ENCODE assay signal across 8 cellular contexts in genomic region chr22:38272373-38273134, GRCh38. TPM values are rescaled to one million over a fixed set of nuclear protein-coding genes. Genes with fewer than 3 reads are reported as not detected.
DNase-seq lines count a peak whose midpoint lies in the region; ATAC-seq and TF ChIP-seq lines count a peak whose summit lies in the region.

TMEM184B (minus strand) TSS chr22:38273010; CDS start chr22:38247961, 25,049 bp downstream.

- H3K4me3 ChIP-seq in BLaER1 treated with 17β-estradiol and CSF1 and Interleukin-3, amounts not matched to agents 10 nM and 100 nM: peak within 1 kb of the TSS; percentile 84 to 99 (median 97)
- H3K4me3 ChIP-seq in cardiac muscle cell (peak within 1 kb of the TSS; percentile 99), trophoblast cell (ENCODE audit: low read depth, low read length) (peak within 1 kb of the TSS; percentile 97), thyroid gland (replicated peaks in 1 of 3) (peak within 1 kb of the TSS; percentile 95 to 99 (median 97))

- H3K4me1 Mint-ChIP-seq in IgD-negative memory B cell: peaks cover 26 to 30% (median 29%) of the 10 kb centered on the region in 3 donors

- peak within 1 kb of the TSS; percentile 84 for H4K91ac ChIP-seq in trophoblast cell (ENCODE audit: low read depth, low read length)

- H3K27ac Mint-ChIP-seq in IgD-negative memory B cell: peak within 1 kb of the TSS; percentile 91 to 98 (median 93)

- H4K12ac ChIP-seq in trophoblast cell (ENCODE audit: low read depth, low read length): peak within 1 kb of the TSS; percentile 71

- peak within 1 kb of the TSS; percentile 93 to 99 (median 96) for H3K4me3 Mint-ChIP-seq in IgD-negative memory B cell

- H3K4me2 ChIP-seq in BLaER1 treated with 17β-estradiol and CSF1 and Interleukin-3, amounts not matched to agents 10 nM and 100 nM: peak within 1 kb of the TSS; percentile 89 to 100 (median 98)
- H3K4me2 ChIP-seq in trophoblast cell (ENCODE audit: low read length): peak within 1 kb of the TSS; percentile 80

- H3K27me3 ChIP-seq in BLaER1 treated with 17β-estradiol and CSF1 and Interleukin-3, amounts not matched to agents 10 nM and 100 nM: no peaks in the 10 kb centered on the region
- H3K27me3 ChIP-seq in cardiac muscle cell (no peaks in the 10 kb centered on the region), trophoblast cell (ENCODE audit: insufficient read depth, low read length) (no peaks in the 10 kb centered on the region), thyroid gland (no peaks in the 10 kb centered on the region)

- peak within 1 kb of the TSS; percentile 77 for H2AK5ac ChIP-seq in trophoblast cell (ENCODE audit: low read length)

- peaks cover 12% of the 10 kb centered on the region for H3K79me1 ChIP-seq in trophoblast cell (ENCODE audit: low read length)

- peaks cover 47 to 75% (median 67%) of the 10 kb centered on the region in 10 experiments for H3K4me1 ChIP-seq in BLaER1 treated with 17β-estradiol and CSF1 and Interleukin-3, amounts not matched to agents 10 nM and 100 nM
- peaks cover 19% of the 10 kb centered on the region for H3K4me1 ChIP-seq in cardiac muscle cell (ENCODE audit: low read depth)
- peaks cover 23 to 36% of the 10 kb centered on the region in 2 experiments for H3K4me1 ChIP-seq in trophoblast cell (ENCODE audit: control insufficient read depth in 1 of 2, insufficient read depth in 2 of 2, low read length in 2 of 2)
- peaks cover 48 to 56% of the 10 kb centered on the region in 2 donors for H3K4me1 ChIP-seq in thyroid gland

- peaks cover 25% of the 10 kb centered on the region for H3K79me2 ChIP-seq in trophoblast cell (ENCODE audit: control insufficient read depth, insufficient read depth, low read length, poor library complexity)

- peak; percentile 50 for DNase-seq in SW480 (ENCODE audit: low spot score)
- DNase-seq in activated naive CD8-positive, alpha-beta T cell treated with anti-CD3 and anti-CD28 coated beads, Interleukin-2, amount 50 U/mL, for 16 hours (ENCODE audit: low read depth, low spot score): peak; percentile 58
- DNase-seq in cardiac muscle cell (ENCODE audit: low read depth in 1 of 2, low spot score in 1 of 2): peak; percentile 78 to 87
- DNase-seq in trophoblast cell: peak; percentile 67 to 86
- DNase-seq in thyroid gland: peak; percentile 75 to 77

- intact Hi-C loops in thyroid gland (cut with DNase I): loop anchor here (5.0 kb wide), 1 partner anchor 45 kb away; the partner anchor contains the start of gene CSNK1E

- H3K9ac ChIP-seq in BLaER1 treated with 17β-estradiol and CSF1 and Interleukin-3, amounts not matched to agents 10 nM and 100 nM: peak within 1 kb of the TSS; percentile 85 to 95 (median 93)
- H3K9ac ChIP-seq in trophoblast cell (ENCODE audit: low read length): peak within 1 kb of the TSS; percentile 88

- peak within 1 kb of the TSS; percentile 89 for H3K14ac ChIP-seq in trophoblast cell (ENCODE audit: low read length)

- peak within 1 kb of the TSS; percentile 77 for H3K18ac ChIP-seq in trophoblast cell (ENCODE audit: low read length)

- TF ChIP-seq CTCF in cardiac muscle cell (IDR thresholded peaks at IDR 0.05; ENCODE audit: low read depth, low read length) (no peak), thyroid gland (IDR thresholded peaks at IDR 0.05) (no peak)

- peak within 1 kb of the TSS; percentile 77 for H3K4ac ChIP-seq in trophoblast cell (ENCODE audit: low read depth, low read length)

- H4K8ac ChIP-seq in trophoblast cell (ENCODE audit: low read depth, low read length): peak within 1 kb of the TSS; percentile 79

- H2AFZ ChIP-seq in trophoblast cell (ENCODE audit: insufficient read depth, low read length, poor library complexity): peak within 1 kb of the TSS; percentile 95

- WGBS in trophoblast cell (ENCODE audit: extremely low coverage, insufficient coverage, insufficient read length): no CpG with 5 or more reads among the region's 97 CpGs
- 0 to 3% methylated on average over 1 to 7 of the region's 97 CpGs for WGBS in thyroid gland, 2 donors

- peak within 1 kb of the TSS; percentile 33 for H2BK12ac ChIP-seq in trophoblast cell (ENCODE audit: low read length)

- H4K20me1 ChIP-seq in BLaER1 treated with 17β-estradiol and CSF1 and Interleukin-3, amounts not matched to agents 10 nM and 100 nM: peaks cover 11 to 47% (median 31%) of the 10 kb centered on the region in 11 experiments; a peak in 19 of 22 replicates

- peak within 1 kb of the TSS; percentile 95 for H2BK120ac ChIP-seq in trophoblast cell (ENCODE audit: insufficient read depth, low read length, poor library complexity)

- no peaks in the 10 kb centered on the region for H3K36me3 Mint-ChIP-seq in IgD-negative memory B cell

- peaks cover 0 to 9% (median 0%) of the 10 kb centered on the region in 11 experiments; a peak in 1 of 22 replicates for H3K36me3 ChIP-seq in BLaER1 treated with 17β-estradiol and CSF1 and Interleukin-3, amounts not matched to agents 10 nM and 100 nM
- H3K36me3 ChIP-seq in cardiac muscle cell: no peaks in the 10 kb centered on the region
- peaks cover 4 to 15% of the 10 kb centered on the region in 2 experiments for H3K36me3 ChIP-seq in trophoblast cell (ENCODE audit: control insufficient read depth in 1 of 2, insufficient read depth in 2 of 2, low read length in 2 of 2)
- H3K36me3 ChIP-seq in thyroid gland: no peaks in the 10 kb centered on the region

- H3K9me3 Mint-ChIP-seq in IgD-negative memory B cell: no peaks in the 10 kb centered on the region

- TF ChIP-seq POLR2A in thyroid gland (IDR thresholded peaks at IDR 0.05): peak; percentile 92 to 94

- no peak within 1 kb of the TSS for H3K23ac ChIP-seq in trophoblast cell (ENCODE audit: low read length)

- H3K27me3 Mint-ChIP-seq in IgD-negative memory B cell: peaks cover 2% of the 10 kb centered on the region

- peak within 1 kb of the TSS; percentile 77 to 88 (median 82) for H3K27ac ChIP-seq in BLaER1 treated with 17β-estradiol and CSF1 and Interleukin-3, amounts not matched to agents 10 nM and 100 nM
- H3K27ac ChIP-seq in cardiac muscle cell (peak within 1 kb of the TSS; percentile 92), trophoblast cell (ENCODE audit: low read depth, low read length) (peak within 1 kb of the TSS; percentile 57), thyroid gland (peak within 1 kb of the TSS; percentile 96 to 99 (median 96))

- peak within 1 kb of the TSS; percentile 87 for H2BK5ac ChIP-seq in trophoblast cell (ENCODE audit: low read depth, low read length, poor library complexity)

- H3K9me3 ChIP-seq in BLaER1 treated with 17β-estradiol and CSF1 and Interleukin-3, amounts not matched to agents 10 nM and 100 nM (replicated peaks in 1 of 11): no peaks in the 10 kb centered on the region
- H3K9me3 ChIP-seq in cardiac muscle cell (ENCODE audit: low read depth) (no peaks in the 10 kb centered on the region), trophoblast cell (ENCODE audit: insufficient read depth, low read depth, low read length) (no peaks in the 10 kb centered on the region), thyroid gland (no peaks in the 10 kb centered on the region)

- peak; percentile 67 for ATAC-seq in GM19328 (IDR thresholded peaks at IDR 0.05; ENCODE audit: unreplicated experiment)

RNA-seq across cellular contexts. Expression of gene TMEM184B, which starts in this region (rescaled TPM):
- polyA plus RNA-seq in IgD-negative memory B cell: 5.9 TPM
- 65.7 and 70.3 TPM in 2 replicates for total RNA-seq in cardiac muscle cell
- 59.6 and 68.8 TPM in 2 replicates for polyA plus RNA-seq in cardiac muscle cell
- 88.3 and 94.8 TPM in 2 replicates for polyA plus RNA-seq in trophoblast cell (2013)
- 10 to 100 TPM; 42.9 to 92.2 (median 74.5) TPM for total RNA-seq in thyroid gland

Comparison
In these comparisons a context has a peak if more than half of its experiments do, and no peak if none do; other contexts are left out.
1. Peak in every context shown above with its lines: DNase-seq, ATAC-seq, H3K4me3 ChIP-seq and H3K27ac ChIP-seq.